Comparison of ENCODE assay signal across 1 cellular context in the genomic region with DNA sequence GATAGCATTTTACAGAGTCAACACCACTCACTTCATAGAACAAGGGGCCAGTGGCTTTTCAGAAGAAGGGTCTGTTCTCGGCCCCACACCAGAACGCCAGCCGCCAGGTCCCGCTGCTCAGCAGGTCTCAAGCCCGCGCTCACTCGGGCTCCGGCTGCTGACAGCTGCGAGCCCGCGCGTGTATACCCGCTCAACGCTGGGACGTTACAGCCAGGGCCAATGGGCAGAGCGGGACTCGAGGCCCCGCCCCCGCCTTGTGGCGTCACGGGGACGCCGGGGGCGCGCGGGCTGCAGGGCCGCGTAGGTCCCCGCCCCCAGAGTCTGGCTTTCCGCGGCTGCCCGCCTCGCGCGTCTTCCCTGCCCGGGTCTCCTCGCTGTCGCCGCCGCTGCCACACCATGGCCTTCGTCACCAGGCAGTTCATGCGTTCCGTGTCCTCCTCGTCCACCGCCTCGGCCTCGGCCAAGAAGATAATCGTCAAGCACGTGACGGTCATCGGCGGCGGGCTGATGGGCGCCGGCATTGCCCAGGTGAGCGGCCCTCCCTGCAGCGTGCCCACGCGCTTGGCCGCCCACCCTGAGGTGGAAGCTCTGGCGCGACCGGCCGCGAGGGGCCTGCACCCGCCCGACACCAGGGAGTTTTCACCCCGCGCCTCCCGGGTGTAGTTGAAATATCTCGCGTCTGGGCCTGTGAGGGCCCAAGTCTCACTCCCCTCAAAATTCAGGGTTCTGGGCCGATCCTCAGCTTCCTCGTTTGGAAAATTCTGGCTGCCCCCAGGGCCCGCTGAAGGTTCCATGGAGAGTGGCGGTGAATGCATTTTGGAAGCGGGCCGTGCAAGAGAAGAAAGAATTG.
TF ChIP-seq lines count a peak whose summit lies in the region.

A gene (plus strand): TSS at position 353 of the 850 bp plus-strand sequence. CDS start 44 bp downstream, at position 397.

TF ChIP-seq in K562, 482 proteins besides CTCF, POLR2A, EP300 and RAD21 (continued from another document and continues in another):
- TF ChIP-seq, protein P1, sequence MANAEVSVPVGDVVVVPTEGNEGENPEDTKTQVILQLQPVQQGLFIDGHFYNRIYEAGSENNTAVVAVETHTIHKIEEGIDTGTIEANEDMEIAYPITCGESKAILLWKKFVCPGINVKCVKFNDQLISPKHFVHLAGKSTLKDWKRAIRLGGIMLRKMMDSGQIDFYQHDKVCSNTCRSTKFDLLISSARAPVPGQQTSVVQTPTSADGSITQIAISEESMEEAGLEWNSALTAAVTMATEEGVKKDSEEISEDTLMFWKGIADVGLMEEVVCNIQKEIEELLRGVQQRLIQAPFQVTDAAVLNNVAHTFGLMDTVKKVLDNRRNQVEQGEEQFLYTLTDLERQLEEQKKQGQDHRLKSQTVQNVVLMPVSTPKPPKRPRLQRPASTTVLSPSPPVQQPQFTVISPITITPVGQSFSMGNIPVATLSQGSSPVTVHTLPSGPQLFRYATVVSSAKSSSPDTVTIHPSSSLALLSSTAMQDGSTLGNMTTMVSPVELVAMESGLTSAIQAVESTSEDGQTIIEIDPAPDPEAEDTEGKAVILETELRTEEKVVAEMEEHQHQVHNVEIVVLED (CRISPR knock-in tag; IDR thresholded peaks at IDR 0.05): peak; percentile 77
- TF ChIP-seq, protein P2, sequence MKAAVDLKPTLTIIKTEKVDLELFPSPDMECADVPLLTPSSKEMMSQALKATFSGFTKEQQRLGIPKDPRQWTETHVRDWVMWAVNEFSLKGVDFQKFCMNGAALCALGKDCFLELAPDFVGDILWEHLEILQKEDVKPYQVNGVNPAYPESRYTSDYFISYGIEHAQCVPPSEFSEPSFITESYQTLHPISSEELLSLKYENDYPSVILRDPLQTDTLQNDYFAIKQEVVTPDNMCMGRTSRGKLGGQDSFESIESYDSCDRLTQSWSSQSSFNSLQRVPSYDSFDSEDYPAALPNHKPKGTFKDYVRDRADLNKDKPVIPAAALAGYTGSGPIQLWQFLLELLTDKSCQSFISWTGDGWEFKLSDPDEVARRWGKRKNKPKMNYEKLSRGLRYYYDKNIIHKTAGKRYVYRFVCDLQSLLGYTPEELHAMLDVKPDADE (conservative IDR thresholded peaks at IDR 0.05; ENCODE audit: control insufficient read depth, low read depth, low read length): peak; percentile 69
- TF ChIP-seq CBX2 (IDR thresholded peaks at IDR 0.05; ENCODE audit: insufficient read depth, low read length, poor library complexity, severe bottlenecking): no peak
- TF ChIP-seq KLF6 (CRISPR knock-in tag; IDR thresholded peaks at IDR 0.05; ENCODE audit: borderline replicate concordance): no peak
- TF ChIP-seq KHSRP (IDR thresholded peaks at IDR 0.05): no peak
- TF ChIP-seq MAZ (CRISPR knock-in tag; conservative IDR thresholded peaks at IDR 0.05 in 1 of 2, IDR thresholded peaks at IDR 0.05 in 1 of 2): peak; percentile 36 to 70; a peak in 2 of 4 replicates
- TF ChIP-seq ZNF830 (CRISPR knock-in tag; IDR thresholded peaks at IDR 0.05): no peak
- TF ChIP-seq, protein P3, sequence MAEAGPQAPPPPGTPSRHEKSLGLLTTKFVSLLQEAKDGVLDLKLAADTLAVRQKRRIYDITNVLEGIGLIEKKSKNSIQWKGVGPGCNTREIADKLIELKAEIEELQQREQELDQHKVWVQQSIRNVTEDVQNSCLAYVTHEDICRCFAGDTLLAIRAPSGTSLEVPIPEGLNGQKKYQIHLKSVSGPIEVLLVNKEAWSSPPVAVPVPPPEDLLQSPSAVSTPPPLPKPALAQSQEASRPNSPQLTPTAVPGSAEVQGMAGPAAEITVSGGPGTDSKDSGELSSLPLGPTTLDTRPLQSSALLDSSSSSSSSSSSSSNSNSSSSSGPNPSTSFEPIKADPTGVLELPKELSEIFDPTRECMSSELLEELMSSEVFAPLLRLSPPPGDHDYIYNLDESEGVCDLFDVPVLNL (CRISPR knock-in tag; IDR thresholded peaks at IDR 0.05; ENCODE audit: low read depth): peak; percentile 81
- TF ChIP-seq CHD2 (IDR thresholded peaks at IDR 0.05; ENCODE audit: low read depth, low read length): no peak
- TF ChIP-seq ZNF232 (CRISPR knock-in tag; IDR thresholded peaks at IDR 0.05): no peak; the same call in 1 of the 2 replicates
- TF ChIP-seq POLR2B (IDR thresholded peaks at IDR 0.05; ENCODE audit: low read depth, partially characterized antibody): peak; percentile 67
- TF ChIP-seq, protein P4, sequence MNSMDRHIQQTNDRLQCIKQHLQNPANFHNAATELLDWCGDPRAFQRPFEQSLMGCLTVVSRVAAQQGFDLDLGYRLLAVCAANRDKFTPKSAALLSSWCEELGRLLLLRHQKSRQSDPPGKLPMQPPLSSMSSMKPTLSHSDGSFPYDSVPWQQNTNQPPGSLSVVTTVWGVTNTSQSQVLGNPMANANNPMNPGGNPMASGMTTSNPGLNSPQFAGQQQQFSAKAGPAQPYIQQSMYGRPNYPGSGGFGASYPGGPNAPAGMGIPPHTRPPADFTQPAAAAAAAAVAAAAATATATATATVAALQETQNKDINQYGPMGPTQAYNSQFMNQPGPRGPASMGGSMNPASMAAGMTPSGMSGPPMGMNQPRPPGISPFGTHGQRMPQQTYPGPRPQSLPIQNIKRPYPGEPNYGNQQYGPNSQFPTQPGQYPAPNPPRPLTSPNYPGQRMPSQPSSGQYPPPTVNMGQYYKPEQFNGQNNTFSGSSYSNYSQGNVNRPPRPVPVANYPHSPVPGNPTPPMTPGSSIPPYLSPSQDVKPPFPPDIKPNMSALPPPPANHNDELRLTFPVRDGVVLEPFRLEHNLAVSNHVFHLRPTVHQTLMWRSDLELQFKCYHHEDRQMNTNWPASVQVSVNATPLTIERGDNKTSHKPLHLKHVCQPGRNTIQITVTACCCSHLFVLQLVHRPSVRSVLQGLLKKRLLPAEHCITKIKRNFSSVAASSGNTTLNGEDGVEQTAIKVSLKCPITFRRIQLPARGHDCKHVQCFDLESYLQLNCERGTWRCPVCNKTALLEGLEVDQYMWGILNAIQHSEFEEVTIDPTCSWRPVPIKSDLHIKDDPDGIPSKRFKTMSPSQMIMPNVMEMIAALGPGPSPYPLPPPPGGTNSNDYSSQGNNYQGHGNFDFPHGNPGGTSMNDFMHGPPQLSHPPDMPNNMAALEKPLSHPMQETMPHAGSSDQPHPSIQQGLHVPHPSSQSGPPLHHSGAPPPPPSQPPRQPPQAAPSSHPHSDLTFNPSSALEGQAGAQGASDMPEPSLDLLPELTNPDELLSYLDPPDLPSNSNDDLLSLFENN (IDR thresholded peaks at IDR 0.05; ENCODE audit: low read depth in 2 of 2, low read length in 2 of 2): no peak; a peak in 1 of 4 replicates
- no peak for TF ChIP-seq ZNF507 (tag; conservative IDR thresholded peaks at IDR 0.05)
- TF ChIP-seq ZNF79 (CRISPR knock-in tag; IDR thresholded peaks at IDR 0.05; ENCODE audit: low read depth): no peak
- no peak for TF ChIP-seq ZNF695 (CRISPR knock-in tag; IDR thresholded peaks at IDR 0.05)
- no peak for TF ChIP-seq PHB (CRISPR knock-in tag; IDR thresholded peaks at IDR 0.05)
- TF ChIP-seq, protein P5, sequence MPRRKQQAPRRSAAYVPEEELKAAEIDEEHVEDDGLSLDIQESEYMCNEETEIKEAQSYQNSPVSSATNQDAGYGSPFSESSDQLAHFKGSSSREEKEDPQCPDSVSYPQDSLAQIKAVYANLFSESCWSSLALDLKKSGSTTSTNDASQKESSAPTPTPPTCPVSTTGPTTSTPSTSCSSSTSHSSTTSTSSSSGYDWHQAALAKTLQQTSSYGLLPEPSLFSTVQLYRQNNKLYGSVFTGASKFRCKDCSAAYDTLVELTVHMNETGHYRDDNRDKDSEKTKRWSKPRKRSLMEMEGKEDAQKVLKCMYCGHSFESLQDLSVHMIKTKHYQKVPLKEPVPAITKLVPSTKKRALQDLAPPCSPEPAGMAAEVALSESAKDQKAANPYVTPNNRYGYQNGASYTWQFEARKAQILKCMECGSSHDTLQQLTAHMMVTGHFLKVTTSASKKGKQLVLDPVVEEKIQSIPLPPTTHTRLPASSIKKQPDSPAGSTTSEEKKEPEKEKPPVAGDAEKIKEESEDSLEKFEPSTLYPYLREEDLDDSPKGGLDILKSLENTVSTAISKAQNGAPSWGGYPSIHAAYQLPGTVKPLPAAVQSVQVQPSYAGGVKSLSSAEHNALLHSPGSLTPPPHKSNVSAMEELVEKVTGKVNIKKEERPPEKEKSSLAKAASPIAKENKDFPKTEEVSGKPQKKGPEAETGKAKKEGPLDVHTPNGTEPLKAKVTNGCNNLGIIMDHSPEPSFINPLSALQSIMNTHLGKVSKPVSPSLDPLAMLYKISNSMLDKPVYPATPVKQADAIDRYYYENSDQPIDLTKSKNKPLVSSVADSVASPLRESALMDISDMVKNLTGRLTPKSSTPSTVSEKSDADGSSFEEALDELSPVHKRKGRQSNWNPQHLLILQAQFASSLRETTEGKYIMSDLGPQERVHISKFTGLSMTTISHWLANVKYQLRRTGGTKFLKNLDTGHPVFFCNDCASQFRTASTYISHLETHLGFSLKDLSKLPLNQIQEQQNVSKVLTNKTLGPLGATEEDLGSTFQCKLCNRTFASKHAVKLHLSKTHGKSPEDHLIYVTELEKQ (CRISPR knock-in tag; IDR thresholded peaks at IDR 0.05): no peak
- no peak for TF ChIP-seq TFAM (CRISPR knock-in tag; conservative IDR thresholded peaks at IDR 0.05)
- TF ChIP-seq, protein P6, sequence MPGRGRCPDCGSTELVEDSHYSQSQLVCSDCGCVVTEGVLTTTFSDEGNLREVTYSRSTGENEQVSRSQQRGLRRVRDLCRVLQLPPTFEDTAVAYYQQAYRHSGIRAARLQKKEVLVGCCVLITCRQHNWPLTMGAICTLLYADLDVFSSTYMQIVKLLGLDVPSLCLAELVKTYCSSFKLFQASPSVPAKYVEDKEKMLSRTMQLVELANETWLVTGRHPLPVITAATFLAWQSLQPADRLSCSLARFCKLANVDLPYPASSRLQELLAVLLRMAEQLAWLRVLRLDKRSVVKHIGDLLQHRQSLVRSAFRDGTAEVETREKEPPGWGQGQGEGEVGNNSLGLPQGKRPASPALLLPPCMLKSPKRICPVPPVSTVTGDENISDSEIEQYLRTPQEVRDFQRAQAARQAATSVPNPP (IDR thresholded peaks at IDR 0.05; ENCODE audit: borderline replicate concordance, insufficient read depth, insufficient read length): no peak
- peak; percentile 82 for TF ChIP-seq ZBTB1 (CRISPR knock-in tag; IDR thresholded peaks at IDR 0.05; ENCODE audit: borderline replicate concordance, low read depth)
- no peak for TF ChIP-seq ZNF41 (CRISPR knock-in tag; conservative IDR thresholded peaks at IDR 0.05)
- TF ChIP-seq RFX7 (CRISPR knock-in tag; IDR thresholded peaks at IDR 0.05): no peak
- peak; percentile 97 for TF ChIP-seq ZFX (CRISPR knock-in tag; IDR thresholded peaks at IDR 0.05)
- peak; percentile 44 for TF ChIP-seq DACH1 (IDR thresholded peaks at IDR 0.05; ENCODE audit: partially characterized antibody)
- TF ChIP-seq, protein P7, sequence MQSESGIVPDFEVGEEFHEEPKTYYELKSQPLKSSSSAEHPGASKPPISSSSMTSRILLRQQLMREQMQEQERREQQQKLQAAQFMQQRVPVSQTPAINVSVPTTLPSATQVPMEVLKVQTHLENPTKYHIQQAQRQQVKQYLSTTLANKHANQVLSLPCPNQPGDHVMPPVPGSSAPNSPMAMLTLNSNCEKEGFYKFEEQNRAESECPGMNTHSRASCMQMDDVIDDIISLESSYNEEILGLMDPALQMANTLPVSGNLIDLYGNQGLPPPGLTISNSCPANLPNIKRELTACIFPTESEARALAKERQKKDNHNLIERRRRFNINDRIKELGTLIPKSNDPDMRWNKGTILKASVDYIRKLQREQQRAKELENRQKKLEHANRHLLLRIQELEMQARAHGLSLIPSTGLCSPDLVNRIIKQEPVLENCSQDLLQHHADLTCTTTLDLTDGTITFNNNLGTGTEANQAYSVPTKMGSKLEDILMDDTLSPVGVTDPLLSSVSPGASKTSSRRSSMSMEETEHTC (IDR thresholded peaks at IDR 0.05): peak; percentile 54
- TF ChIP-seq COPS2 (conservative IDR thresholded peaks at IDR 0.05): no peak
- TF ChIP-seq ZNF780A (CRISPR knock-in tag; IDR thresholded peaks at IDR 0.05): no peak
- TF ChIP-seq TRIM24 (IDR thresholded peaks at IDR 0.05): no peak
- no peak for TF ChIP-seq GATA2 (CRISPR knock-in tag; IDR thresholded peaks at IDR 0.05)
- TF ChIP-seq KLF13 (tag; IDR thresholded peaks at IDR 0.05; ENCODE audit: borderline replicate concordance, low read depth): no peak
- TF ChIP-seq, protein P8, sequence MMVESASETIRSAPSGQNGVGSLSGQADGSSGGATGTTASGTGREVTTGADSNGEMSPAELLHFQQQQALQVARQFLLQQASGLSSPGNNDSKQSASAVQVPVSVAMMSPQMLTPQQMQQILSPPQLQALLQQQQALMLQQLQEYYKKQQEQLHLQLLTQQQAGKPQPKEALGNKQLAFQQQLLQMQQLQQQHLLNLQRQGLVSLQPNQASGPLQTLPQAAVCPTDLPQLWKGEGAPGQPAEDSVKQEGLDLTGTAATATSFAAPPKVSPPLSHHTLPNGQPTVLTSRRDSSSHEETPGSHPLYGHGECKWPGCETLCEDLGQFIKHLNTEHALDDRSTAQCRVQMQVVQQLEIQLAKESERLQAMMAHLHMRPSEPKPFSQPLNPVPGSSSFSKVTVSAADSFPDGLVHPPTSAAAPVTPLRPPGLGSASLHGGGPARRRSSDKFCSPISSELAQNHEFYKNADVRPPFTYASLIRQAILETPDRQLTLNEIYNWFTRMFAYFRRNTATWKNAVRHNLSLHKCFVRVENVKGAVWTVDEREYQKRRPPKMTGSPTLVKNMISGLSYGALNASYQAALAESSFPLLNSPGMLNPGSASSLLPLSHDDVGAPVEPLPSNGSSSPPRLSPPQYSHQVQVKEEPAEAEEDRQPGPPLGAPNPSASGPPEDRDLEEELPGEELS (CRISPR knock-in tag; IDR thresholded peaks at IDR 0.05; ENCODE audit: borderline replicate concordance): peak; percentile 71
- no peak for TF ChIP-seq PTRF (tag; IDR thresholded peaks at IDR 0.05)
- no peak for TF ChIP-seq FUS (optimal IDR thresholded peaks at IDR 0.05; ENCODE audit: low read depth, low read length)
- TF ChIP-seq HLTF (IDR thresholded peaks at IDR 0.05): no peak
- no peak for TF ChIP-seq POLR3G (IDR thresholded peaks at IDR 0.05; ENCODE audit: extremely low read depth, insufficient read length, insufficient replicate concordance)
- no peak for TF ChIP-seq ZNF589 (CRISPR knock-in tag; IDR thresholded peaks at IDR 0.05; ENCODE audit: low read depth)
- peak; percentile 79 for TF ChIP-seq HMGN3 (IDR thresholded peaks at IDR 0.05; ENCODE audit: borderline replicate concordance, extremely low read depth, insufficient read length, low read depth, low read length)
- no peak for TF ChIP-seq FOXA3 (CRISPR knock-in tag; conservative IDR thresholded peaks at IDR 0.05 in 1 of 2, IDR thresholded peaks at IDR 0.05 in 1 of 2)
- no peak for TF ChIP-seq ZNF165 (CRISPR knock-in tag; IDR thresholded peaks at IDR 0.05; ENCODE audit: borderline replicate concordance)
- TF ChIP-seq CCAR2 (IDR thresholded peaks at IDR 0.05; ENCODE audit: low read depth, low read length): no peak
- no peak for TF ChIP-seq SMAD2 (IDR thresholded peaks at IDR 0.05; ENCODE audit: low read depth, low read length)
- TF ChIP-seq, protein P9, sequence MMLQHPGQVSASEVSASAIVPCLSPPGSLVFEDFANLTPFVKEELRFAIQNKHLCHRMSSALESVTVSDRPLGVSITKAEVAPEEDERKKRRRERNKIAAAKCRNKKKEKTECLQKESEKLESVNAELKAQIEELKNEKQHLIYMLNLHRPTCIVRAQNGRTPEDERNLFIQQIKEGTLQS (IDR thresholded peaks at IDR 0.05): no peak
- TF ChIP-seq, protein P9 (CRISPR knock-in tag; conservative IDR thresholded peaks at IDR 0.05): peak; percentile 67; the same call in 1 of the 2 replicates
- TF ChIP-seq ZNF57 (CRISPR knock-in tag; IDR thresholded peaks at IDR 0.05): no peak
- no peak for TF ChIP-seq RBM15 (IDR thresholded peaks at IDR 0.05; ENCODE audit: insufficient read depth, low read length)
